8 cellular contexts compared by ENCODE assay signal in the genomic region with DNA sequence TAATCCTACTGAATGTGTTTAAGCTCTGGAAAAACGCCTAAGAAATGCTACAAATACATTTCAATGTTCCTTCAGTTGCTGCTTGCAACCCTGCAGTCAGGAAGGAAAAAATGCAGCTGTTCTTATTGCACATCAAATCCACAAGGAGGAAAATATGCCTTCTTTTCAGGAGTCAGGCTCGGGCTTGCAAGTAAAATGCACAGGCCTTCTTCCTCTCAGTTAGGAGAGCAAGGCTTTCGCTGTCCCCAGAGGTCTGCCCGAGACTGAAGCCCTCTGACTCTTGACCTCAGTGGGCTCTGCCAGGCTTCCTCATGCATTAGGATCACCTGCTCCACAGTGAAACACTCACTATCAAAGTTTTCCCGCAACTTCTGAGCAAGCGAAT. TPM values are rescaled to one million over a fixed set of nuclear protein-coding genes. Genes with fewer than 3 reads are reported as not detected.
DNase-seq lines count a peak whose midpoint lies in the region; ATAC-seq, FAIRE-seq and TF ChIP-seq lines count a peak whose summit lies in the region.

No MANE protein-coding gene starts in this region.

- peak overlapping the region; percentile 37 for H3K4me3 Mint-ChIP-seq in T-helper 2 cell treated with Interferon-gamma antibody and Interleukin-4, amounts not matched to agents 5 μg/mL and 100 μg/mL, for 36 hours
- H3K4me3 Mint-ChIP-seq in activated naive CD8-positive, alpha-beta T cell treated with anti-CD3 and anti-CD28 coated beads, Interleukin-2, amount 10 ng/mL, durations not matched to agents 7 days and 5 days: peak overlapping the region; percentile 52

- intact Hi-C loops in stomach (cut with DNase I; ENCODE audit: low total_unique reads): no loop called here

- peaks cover 2% of the 10 kb centered on the region for H3K9me3 ChIP-seq in iPS-18c (ENCODE audit: control insufficient read depth, insufficient read depth, low read length)
- H3K9me3 ChIP-seq in stomach: no peaks in the 10 kb centered on the region

- H3K27ac Mint-ChIP-seq in T-helper 2 cell treated with Interferon-gamma antibody and Interleukin-4, amounts not matched to agents 5 μg/mL and 100 μg/mL, for 36 hours: no peak overlapping the region
- H3K27ac Mint-ChIP-seq in activated naive CD8-positive, alpha-beta T cell treated with anti-CD3 and anti-CD28 coated beads, Interleukin-2, amount 10 ng/mL, durations not matched to agents 7 days and 5 days: no peak overlapping the region

- H3K27ac ChIP-seq in stomach: peak overlapping the region; percentile 33 to 82 (median 78)

- peaks cover 11% of the 10 kb centered on the region for H3K4me1 Mint-ChIP-seq in T-helper 2 cell treated with Interferon-gamma antibody and Interleukin-4, amounts not matched to agents 5 μg/mL and 100 μg/mL, for 36 hours (ENCODE audit: low read depth)
- H3K4me1 Mint-ChIP-seq in activated naive CD8-positive, alpha-beta T cell treated with anti-CD3 and anti-CD28 coated beads, Interleukin-2, amount 10 ng/mL, durations not matched to agents 7 days and 5 days: peaks cover 10% of the 10 kb centered on the region

- peaks cover 2% of the 10 kb centered on the region for H3K36me3 Mint-ChIP-seq in T-helper 2 cell treated with Interferon-gamma antibody and Interleukin-4, amounts not matched to agents 5 μg/mL and 100 μg/mL, for 36 hours (ENCODE audit: low read depth)
- H3K36me3 Mint-ChIP-seq in activated naive CD8-positive, alpha-beta T cell treated with anti-CD3 and anti-CD28 coated beads, Interleukin-2, amount 10 ng/mL, durations not matched to agents 7 days and 5 days: no peaks in the 10 kb centered on the region

- H3K27me3 ChIP-seq in stomach: peaks cover 20 to 55% (median 32%) of the 10 kb centered on the region in 3 donors

- no peak for DNase-seq in T-helper 2 cell treated with Interferon-gamma antibody and Interleukin-4, amounts not matched to agents 5 μg/mL and 100 μg/mL, for 36 hours (ENCODE audit: low spot score)
- DNase-seq in T-helper 2 cell: no peak
- DNase-seq in activated naive CD8-positive, alpha-beta T cell treated with anti-CD3 and anti-CD28 coated beads, Interleukin-2, amount 10 ng/mL, durations not matched to agents 7 days and 5 days: no peak
- no peak for DNase-seq in stomach
- DNase-seq in D721Med (ENCODE audit: insufficient read length, low spot score): no peak
- no peak for DNase-seq in NCI-H524 (lab: John Stamatoyannopoulos, UW)

- H3K4me1 ChIP-seq in stomach: peaks cover 33 to 43% (median 37%) of the 10 kb centered on the region in 4 donors

- no peaks in the 10 kb centered on the region for H3K9me3 Mint-ChIP-seq in T-helper 2 cell treated with Interferon-gamma antibody and Interleukin-4, amounts not matched to agents 5 μg/mL and 100 μg/mL, for 36 hours
- no peaks in the 10 kb centered on the region for H3K9me3 Mint-ChIP-seq in activated naive CD8-positive, alpha-beta T cell treated with anti-CD3 and anti-CD28 coated beads, Interleukin-2, amount 10 ng/mL, durations not matched to agents 7 days and 5 days

- TF ChIP-seq CTCF in stomach (IDR thresholded peaks at IDR 0.05) (no peak), D721Med (IDR thresholded peaks at IDR 0.05; ENCODE audit: insufficient read depth, missing control alignments) (no peak)

- TF ChIP-seq POLR2A in stomach (IDR thresholded peaks at IDR 0.05): no peak

- no peak for FAIRE-seq in D721Med (lab: Jason Lieb, UNC)

- H3K36me3 ChIP-seq in stomach: no peaks in the 10 kb centered on the region

- POLR2A ChIA-PET in activated naive CD8-positive, alpha-beta T cell treated with anti-CD3 and anti-CD28 coated beads, Interleukin-2, amount 10 ng/mL, durations not matched to agents 7 days and 5 days (lab: Charles Lee): no interaction called here

- H3K4me3 ChIP-seq in iPS-18c (ENCODE audit: insufficient read depth, low read depth, low read length) (peak overlapping the region; percentile 40; the same call in 1 of the 2 replicates), stomach (peak overlapping the region; percentile 35 to 42 (median 38))

- peaks cover 68% of the 10 kb centered on the region for H3K27me3 Mint-ChIP-seq in T-helper 2 cell treated with Interferon-gamma antibody and Interleukin-4, amounts not matched to agents 5 μg/mL and 100 μg/mL, for 36 hours (ENCODE audit: low read depth)
- peaks cover 72% of the 10 kb centered on the region for H3K27me3 Mint-ChIP-seq in activated naive CD8-positive, alpha-beta T cell treated with anti-CD3 and anti-CD28 coated beads, Interleukin-2, amount 10 ng/mL, durations not matched to agents 7 days and 5 days

- no peak for ATAC-seq in activated naive CD8-positive, alpha-beta T cell treated with anti-CD3 and anti-CD28 coated beads, Interleukin-2, amount 10 ng/mL, durations not matched to agents 7 days and 5 days (ENCODE audit: low read depth)
- no peak for ATAC-seq in HG02642 (IDR thresholded peaks at IDR 0.05; ENCODE audit: poor library complexity, unreplicated experiment)

- WGBS in stomach, 5 donors: 11 to 19% (median 15%) methylated on average over 6 of the region's 6 CpGs

- TF ChIP-seq EP300 in stomach (IDR thresholded peaks at IDR 0.05): no peak

RNA-seq across cellular contexts. Expression of a gene that starts 0.9 kb away (rescaled TPM):
- not detected for total RNA-seq in activated naive CD8-positive, alpha-beta T cell treated with anti-CD3 and anti-CD28 coated beads, Interleukin-2, amount 10 ng/mL, durations not matched to agents 7 days and 5 days
- 1 to 10 TPM in 4 of 5 donors, under 1 TPM in 1; 0.89 to 1.7 (median 1.2) TPM for total RNA-seq in stomach
- under 1 TPM; 0.15 to 0.81 (median 0.33) TPM for polyA plus RNA-seq in stomach
